ENCODE assay signal across 11 cellular contexts in genomic region chr4:154344686-154345085, GRCh38.
DNase-seq lines count a peak whose midpoint lies in the region; ATAC-seq and TF ChIP-seq lines count a peak whose summit lies in the region.
"Had no signal": no experiment of that assay in that cellular context is flagged by ENCODE, and none has a peak within 500 bp of the region (broad histone marks: within the 10 kb centered on the region; RNA-seq: fewer than 3 reads in every experiment).

No MANE protein-coding gene starts in this region.

- H3F3A ChIP-seq in Loucy (ENCODE audit: low read depth) = no peaks in the 10 kb centered on the region

- H3K4me3 Mint-ChIP-seq in nephron progenitor cell = no peak overlapping the region

- H4K20me1 ChIP-seq in Loucy (ENCODE audit: insufficient read depth, low read length, poor library complexity, severe bottlenecking) = no peaks in the 10 kb centered on the region

- no peaks in the 10 kb centered on the region for H3K36me3 Mint-ChIP-seq in nephron progenitor cell (ENCODE audit: low read depth)

- H3K9ac ChIP-seq in Loucy (ENCODE audit: low read depth, low read length, poor library complexity, severe bottlenecking) = no peak overlapping the region

- peak overlapping the region; percentile 48; the same call in 1 of the 2 replicates for H2AFZ ChIP-seq in Loucy (ENCODE audit: low read length)

- H3K4me1 ChIP-seq in Loucy (ENCODE audit: insufficient read depth, low read length, poor library complexity, severe bottlenecking) = no peaks in the 10 kb centered on the region

- no peak overlapping the region for H3K4me2 ChIP-seq in Loucy (ENCODE audit: low read depth, low read length, poor library complexity, severe bottlenecking)

- no peaks in the 10 kb centered on the region for H3K36me3 ChIP-seq in Loucy (ENCODE audit: insufficient read depth, low read length)

- ATAC-seq in GM18867 (IDR thresholded peaks at IDR 0.05; ENCODE audit: unreplicated experiment) = peak; percentile 96
- ATAC-seq in GM21825 (IDR thresholded peaks at IDR 0.05; ENCODE audit: unreplicated experiment) = peak; percentile 68

- no peaks in the 10 kb centered on the region for H3K9me2 ChIP-seq in Loucy (replicated peaks; ENCODE audit: low read depth, low read length)

- no peak overlapping the region for H3K4me3 ChIP-seq in Loucy (ENCODE audit: low read length, poor library complexity, severe bottlenecking)

- no peaks in the 10 kb centered on the region for H3K27me3 ChIP-seq in Loucy (ENCODE audit: insufficient read depth, low read length, poor library complexity, severe bottlenecking)

- H3K9me3 ChIP-seq in Loucy (ENCODE audit: insufficient read depth, low read depth, low read length) = no peaks in the 10 kb centered on the region

- no peaks in the 10 kb centered on the region for H3K79me2 ChIP-seq in Loucy (ENCODE audit: insufficient read depth, low read length)

- no peaks in the 10 kb centered on the region for H3K27me3 Mint-ChIP-seq in nephron progenitor cell (ENCODE audit: low read depth, poor library complexity)

- H3K4me1 Mint-ChIP-seq in nephron progenitor cell = no peaks in the 10 kb centered on the region

- DNase-seq in nephron progenitor cell (no peak), NCI-H446 treated with DMSO at 0.1 percent for 48 hours (lab: John Stamatoyannopoulos, UW) (no peak), GOT3 (lab: John Stamatoyannopoulos, UW) (no peak)
- DNase-seq in activated CD4-positive, alpha-beta T cell treated with anti-CD3 and anti-CD28 coated beads, Interleukin-2, amount 50 U/mL, for 4 hours = no peak
- DNase-seq: activated naive CD4-positive, alpha-beta T cell; DMS79 treated with DMSO at 0.1 percent for 48 hours; kidney glomerular epithelial cell; SHP77 had no signal

- TF ChIP-seq CTCF in Loucy (conservative IDR thresholded peaks at IDR 0.05; ENCODE audit: low read length) (peak; percentile 62), nephron progenitor cell (IDR thresholded peaks at IDR 0.05) (peak; percentile 16)

- no peaks in the 10 kb centered on the region for H3K9me3 Mint-ChIP-seq in nephron progenitor cell

- H3K27ac Mint-ChIP-seq in nephron progenitor cell = no peak overlapping the region
